In genomic region chr10:22333167-22333566, GRCh38 we compare ENCODE assay signal across 14 cellular contexts. TPM values are rescaled to one million over a fixed set of nuclear protein-coding genes. Genes with fewer than 3 reads are reported as not detected.
DNase-seq lines count a peak whose midpoint lies in the region; ATAC-seq, FAIRE-seq and TF ChIP-seq lines count a peak whose summit lies in the region.
"Had no signal": no experiment of that assay in that cellular context is flagged by ENCODE, and none has a peak within 500 bp of the region (broad histone marks: within the 10 kb centered on the region; RNA-seq: fewer than 3 reads in every experiment).

No MANE protein-coding gene starts in this region.

- intact Hi-C loops in K562 (cut with micrococcal nuclease) = no loop called here

- no TSS peak for BruUV-seq in K562 (replicated peaks; lab: Mats Ljungman, UMichigan)

- H3K9me1 ChIP-seq in K562 (ENCODE audit: control insufficient read depth, insufficient read depth, low read length) = no peaks in the 10 kb centered on the region

- peaks cover 33% of the 10 kb centered on the region for H3K27me3 Mint-ChIP-seq in activated CD4-positive, alpha-beta T cell treated with anti-CD3 and anti-CD28 coated beads, Interleukin-2, amount 10 ng/mL, durations not matched to agents 7 days and 5 days

- TF ChIP-seq RAD21 in K562 (CRISPR knock-in tag; conservative IDR thresholded peaks at IDR 0.05 in 1 of 2, IDR thresholded peaks at IDR 0.05 in 1 of 2) = no peak

- H3K27ac Mint-ChIP-seq in activated CD4-positive, alpha-beta T cell treated with anti-CD3 and anti-CD28 coated beads, Interleukin-2, amount 10 ng/mL, durations not matched to agents 7 days and 5 days = peak overlapping the region; percentile 84
- H3K27ac Mint-ChIP-seq in stimulated activated effector memory CD8-positive, alpha-beta T cell treated with anti-CD3 and anti-CD28 coated beads, Interleukin-12 subunit alpha, Interleukin-12 subunit beta, amount 100 ng/mL, for 72 hours = peak overlapping the region; percentile 86
- H3K27ac Mint-ChIP-seq: HFFc6 had no signal

- H3K4me3 ChIP-seq in K562 = no peak overlapping the region

- TF ChIP-seq EP300 in K562 (IDR thresholded peaks at IDR 0.05; ENCODE audit: low read length) = no peak

- peaks cover 3% of the 10 kb centered on the region; the same call in 1 of the 2 replicates for H3K9me3 ChIP-seq in K562 (replicated peaks; ENCODE audit: control insufficient read depth, insufficient read depth, low read depth, low read length)

- TF ChIP-seq POLR2A in K562 (conservative IDR thresholded peaks at IDR 0.05) = no peak

- H3K27me3 ChIP-seq in K562 (ENCODE audit: control insufficient read depth in 2 of 2, insufficient read depth in 2 of 2, low read length in 2 of 2) = no peaks in the 10 kb centered on the region

- ATAC-seq in K562 = no peak
- ATAC-seq in stimulated activated effector memory CD8-positive, alpha-beta T cell treated with anti-CD3 and anti-CD28 coated beads, Interleukin-12 subunit alpha, Interleukin-12 subunit beta, amount 100 ng/mL, for 72 hours = no peak

- H3K4me1 ChIP-seq in K562 (replicated peaks in 1 of 2; ENCODE audit: control insufficient read depth in 2 of 2, insufficient read depth in 2 of 2, low read length in 2 of 2) = no peaks in the 10 kb centered on the region; a peak in 1 of 5 replicates

- peaks cover 21% of the 10 kb centered on the region for H3K36me3 Mint-ChIP-seq in activated CD4-positive, alpha-beta T cell treated with anti-CD3 and anti-CD28 coated beads, Interleukin-2, amount 10 ng/mL, durations not matched to agents 7 days and 5 days (ENCODE audit: low read depth)
- H3K36me3 Mint-ChIP-seq in stimulated activated effector memory CD8-positive, alpha-beta T cell treated with anti-CD3 and anti-CD28 coated beads, Interleukin-12 subunit alpha, Interleukin-12 subunit beta, amount 100 ng/mL, for 72 hours = peaks cover 56% of the 10 kb centered on the region

- in situ Hi-C loops in K562 (cut with MboI) = no loop called here

- peaks cover 3% of the 10 kb centered on the region for H3K9me3 Mint-ChIP-seq in activated CD4-positive, alpha-beta T cell treated with anti-CD3 and anti-CD28 coated beads, Interleukin-2, amount 10 ng/mL, durations not matched to agents 7 days and 5 days
- H3K9me3 Mint-ChIP-seq in stimulated activated effector memory CD8-positive, alpha-beta T cell treated with anti-CD3 and anti-CD28 coated beads, Interleukin-12 subunit alpha, Interleukin-12 subunit beta, amount 100 ng/mL, for 72 hours = no peaks in the 10 kb centered on the region

- H3K79me2 ChIP-seq in K562 (ENCODE audit: control insufficient read depth, insufficient read depth, low read length) = no peaks in the 10 kb centered on the region

- no peak for DNase-seq in activated CD4-positive, alpha-beta T cell treated with anti-CD3 and anti-CD28 coated beads, Interleukin-2, amount 10 ng/mL, durations not matched to agents 7 days and 5 days
- DNase-seq in activated CD4-positive, alpha-beta T cell treated with anti-CD3 and anti-CD28 coated beads, Interleukin-2, amount 50 U/mL, for 1 hour = no peak
- DNase-seq in NOMO-1 (lab: John Stamatoyannopoulos, UW; ENCODE audit: unreplicated experiment in 2 of 2) (peak; percentile 60 to 66), K562 (ENCODE audit: extremely low read depth in 1 of 4, low spot score in 3 of 4) (no peak), HT-29 (ENCODE audit: low spot score) (no peak), H4 (ENCODE audit: low spot score) (no peak), globus pallidus (ENCODE audit: low spot score) (no peak)
- DNase-seq in stimulated activated effector memory CD8-positive, alpha-beta T cell treated with anti-CD3 and anti-CD28 coated beads, Interleukin-12 subunit alpha, Interleukin-12 subunit beta, amount 100 ng/mL, for 72 hours (ENCODE audit: low spot score in 2 of 2) = no peak
- DNase-seq: cortex of kidney, DMS 273 treated with DMSO at 0.1 percent for 48 hours, HFFc6, IMR-90, NCI-H748 treated with DMSO at 0.1 percent for 48 hours had no signal

- no peak overlapping the region for H3K27ac ChIP-seq in K562 (ENCODE audit: extremely low read depth, low read depth, low read length)

- no peaks in the 10 kb centered on the region for H4K20me1 ChIP-seq in K562 (replicated peaks; ENCODE audit: control insufficient read depth, insufficient read depth, low read length)

- FAIRE-seq in K562 (lab: Jason Lieb, UNC) = peak; percentile 49

- 95% methylated on average over 12 of the region's 12 CpGs for WGBS in K562 (ENCODE audit: insufficient coverage, low coverage, missing lambda C conversion rate)

- POLR2A ChIA-PET in activated CD4-positive, alpha-beta T cell treated with anti-CD3 and anti-CD28 coated beads, Interleukin-2, amount 10 ng/mL, durations not matched to agents 7 days and 5 days (lab: Charles Lee) = no interaction called here
- POLR2A ChIA-PET in K562 (lab: Yijun Ruan, JAX) = no interaction called here

- CTCF ChIA-PET in activated CD4-positive, alpha-beta T cell treated with anti-CD3 and anti-CD28 coated beads, Interleukin-2, amount 10 ng/mL, durations not matched to agents 7 days and 5 days (lab: Charles Lee) = no interaction called here
- CTCF ChIA-PET in K562 (lab: Yijun Ruan, JAX; ENCODE audit: low intra/inter-chr PET ratio) = no interaction called here

- H3K4me3 Mint-ChIP-seq in activated CD4-positive, alpha-beta T cell treated with anti-CD3 and anti-CD28 coated beads, Interleukin-2, amount 10 ng/mL, durations not matched to agents 7 days and 5 days = peak overlapping the region; percentile 66
- H3K4me3 Mint-ChIP-seq in stimulated activated effector memory CD8-positive, alpha-beta T cell treated with anti-CD3 and anti-CD28 coated beads, Interleukin-12 subunit alpha, Interleukin-12 subunit beta, amount 100 ng/mL, for 72 hours = peak overlapping the region; percentile 76
- H3K4me3 Mint-ChIP-seq: HFFc6 had no signal

- TF ChIP-seq CTCF in K562 (IDR thresholded peaks at IDR 0.05 in 2 of 3, conservative IDR thresholded peaks at IDR 0.05 in 1 of 3; ENCODE audit: insufficient read depth in 2 of 3, low read depth in 1 of 3, low read length in 3 of 3) = no peak

- no peak overlapping the region for H3K4me2 ChIP-seq in K562 (ENCODE audit: insufficient read depth, low read length)

- no peak overlapping the region for H2AFZ ChIP-seq in K562 (ENCODE audit: low read depth, low read length)

- no peak overlapping the region for H3K9ac ChIP-seq in K562 (ENCODE audit: insufficient read depth in 1 of 2, low read depth in 2 of 2, low read length in 2 of 2)

- peaks cover 40% of the 10 kb centered on the region for H3K4me1 Mint-ChIP-seq in activated CD4-positive, alpha-beta T cell treated with anti-CD3 and anti-CD28 coated beads, Interleukin-2, amount 10 ng/mL, durations not matched to agents 7 days and 5 days
- peaks cover 36% of the 10 kb centered on the region for H3K4me1 Mint-ChIP-seq in stimulated activated effector memory CD8-positive, alpha-beta T cell treated with anti-CD3 and anti-CD28 coated beads, Interleukin-12 subunit alpha, Interleukin-12 subunit beta, amount 100 ng/mL, for 72 hours

- peaks cover 33% of the 10 kb centered on the region for H3K36me3 ChIP-seq in K562 (ENCODE audit: control insufficient read depth, insufficient read depth, low read length)

RNA-seq across cellular contexts. Expression of gene SPAG6, which starts 12.1 kb away (rescaled TPM):
- total RNA-seq in activated CD4-positive, alpha-beta T cell treated with anti-CD3 and anti-CD28 coated beads, Interleukin-2, amount 10 ng/mL, durations not matched to agents 7 days and 5 days = under 1 TPM; 0.57 to 0.75 TPM
- 7.9 and 17.0 TPM in 2 replicates for total RNA-seq in K562 (2011; cell fraction: chromatin; rRNA removed; ENCODE audit: low replicate concordance)
- 2.3 and 5.8 TPM in 2 replicates for total RNA-seq in K562 (2011; cell fraction: nucleolus; rRNA removed)
- total RNA-seq in K562 (2011; cell fraction: nucleoplasm; rRNA removed) = 11.3 and 23.9 TPM in 2 replicates
- total RNA-seq in K562 (2014; rRNA removed) (3.5 and 4.2 TPM in 2 replicates), K562 (2014; rRNA removed; fragmentation: Illumina TruSeq; extraction: Trizol) (11.8 and 12.7 TPM in 2 replicates), K562 (2015; rRNA removed; fragmentation: Illumina TruSeq; extraction: Trizol) (8.1 and 12.0 TPM in 2 replicates), K562 (2021) (6.6 and 7.5 TPM in 2 replicates)
- polyA plus RNA-seq in K562 (2011; rRNA removed) (0.30 and 4.7 TPM in 2 replicates), K562 (2014; fragmentation: Illumina TruSeq; extraction: Trizol) (12.9 and 15.7 TPM in 2 replicates), K562 (2014; fragmentation: Nextera tagmentation; extraction: Ambion mirVana) (10 to 100 TPM; 17.5 to 23.1 TPM), K562 (2014; rRNA removed) (10.5 and 11.2 TPM in 2 replicates)
- 0.09 and 0.92 TPM in 2 replicates for polyA plus RNA-seq in K562 (2011; cell fraction: cytosol; rRNA removed)
- 0.55 and 2.5 TPM in 2 replicates for polyA plus RNA-seq in K562 (2011; cell fraction: nucleus; rRNA removed)
- 8.6 and 28.1 TPM in 2 replicates for polyA plus RNA-seq in K562 (2012)
- 0.12 and 2.5 TPM in 2 replicates for polyA minus RNA-seq in K562 (2011; rRNA and poly(A)+ RNA removed)
- polyA minus RNA-seq in K562 (2011; cell fraction: cytosol; rRNA and poly(A)+ RNA removed) = 1.0 TPM in 1 of 2 replicates, not detected in the other
- polyA minus RNA-seq in K562 (2011; cell fraction: nucleus; rRNA and poly(A)+ RNA removed) = 0.33 and 3.5 TPM in 2 replicates
- total RNA-seq in HT-29 (2014; rRNA removed; shearing (Covaris generic)) = not detected in 2 replicates
- 0.21 TPM in 1 of 2 replicates, not detected in the other for total RNA-seq in H4 (2014; rRNA removed; shearing (Covaris generic))
- total RNA-seq: A172, HFFc6, IMR-90 had no signal
- polyA plus RNA-seq: IMR-90 had no signal

RNA-seq across cellular contexts. Expression of gene BMI1, which starts 12.3 kb away (rescaled TPM):
- 10 to 100 TPM; 29.5 to 30.3 TPM for total RNA-seq in activated CD4-positive, alpha-beta T cell treated with anti-CD3 and anti-CD28 coated beads, Interleukin-2, amount 10 ng/mL, durations not matched to agents 7 days and 5 days
- 33.8 and 136 TPM in 2 replicates for total RNA-seq in K562 (2011; cell fraction: chromatin; rRNA removed; ENCODE audit: low replicate concordance)
- 16.8 and 23.9 TPM in 2 replicates for total RNA-seq in K562 (2011; cell fraction: nucleolus; rRNA removed)
- total RNA-seq in K562 (2011; cell fraction: nucleoplasm; rRNA removed) = 36.0 and 42.4 TPM in 2 replicates
- total RNA-seq in K562 (2014; rRNA removed) (55.4 and 56.3 TPM in 2 replicates), K562 (2014; rRNA removed; fragmentation: Illumina TruSeq; extraction: Trizol) (91.5 and 95.1 TPM in 2 replicates), K562 (2015; rRNA removed; fragmentation: Illumina TruSeq; extraction: Trizol) (96.4 and 103 TPM in 2 replicates), K562 (2021) (73.8 and 82.1 TPM in 2 replicates)
- polyA plus RNA-seq in K562 (2011; rRNA removed) (66.4 and 70.8 TPM in 2 replicates), K562 (2014; fragmentation: Illumina TruSeq; extraction: Trizol) (64.2 and 84.2 TPM in 2 replicates), K562 (2014; fragmentation: Nextera tagmentation; extraction: Ambion mirVana) (10 to 100 TPM; 21.4 to 30.0 TPM), K562 (2014; rRNA removed) (62.7 TPM in 2 replicates)
- 33.3 and 41.2 TPM in 2 replicates for polyA plus RNA-seq in K562 (2011; cell fraction: cytosol; rRNA removed)
- polyA plus RNA-seq in K562 (2011; cell fraction: nucleus; rRNA removed) = 77.4 and 118 TPM in 2 replicates
- polyA plus RNA-seq in K562 (2012) = 63.7 and 89.6 TPM in 2 replicates
- polyA minus RNA-seq in K562 (2011; rRNA and poly(A)+ RNA removed) = 117 and 139 TPM in 2 replicates
- 33.7 and 33.9 TPM in 2 replicates for polyA minus RNA-seq in K562 (2011; cell fraction: cytosol; rRNA and poly(A)+ RNA removed)
- 23.8 and 55.0 TPM in 2 replicates for polyA minus RNA-seq in K562 (2011; cell fraction: nucleus; rRNA and poly(A)+ RNA removed)
- 17.6 and 19.5 TPM in 2 replicates for total RNA-seq in HT-29 (2014; rRNA removed; shearing (Covaris generic))
- total RNA-seq in H4 (2014; rRNA removed; shearing (Covaris generic)) = 50.0 and 58.6 TPM in 2 replicates

RNA-seq across cellular contexts. Expression of gene COMMD3, which starts 17.0 kb away (rescaled TPM):
- total RNA-seq in activated CD4-positive, alpha-beta T cell treated with anti-CD3 and anti-CD28 coated beads, Interleukin-2, amount 10 ng/mL, durations not matched to agents 7 days and 5 days = 10 to 100 TPM; 58.9 to 68.8 TPM
- 36.2 and 67.3 TPM in 2 replicates for total RNA-seq in K562 (2011; cell fraction: chromatin; rRNA removed; ENCODE audit: low replicate concordance)
- total RNA-seq in K562 (2011; cell fraction: nucleolus; rRNA removed) = 25.8 and 35.8 TPM in 2 replicates
- total RNA-seq in K562 (2011; cell fraction: nucleoplasm; rRNA removed) = 39.6 and 49.1 TPM in 2 replicates
- total RNA-seq in K562 (2014; rRNA removed) = 50.7 and 51.3 TPM in 2 replicates
- 78.6 and 80.1 TPM in 2 replicates for total RNA-seq in K562 (2014; rRNA removed; fragmentation: Illumina TruSeq; extraction: Trizol)
- 77.5 and 85.9 TPM in 2 replicates for total RNA-seq in K562 (2015; rRNA removed; fragmentation: Illumina TruSeq; extraction: Trizol)
- 69.4 and 82.0 TPM in 2 replicates for total RNA-seq in K562 (2021)
- 69.1 and 79.2 TPM in 2 replicates for polyA plus RNA-seq in K562 (2011; rRNA removed)
- 16.4 and 26.1 TPM in 2 replicates for polyA plus RNA-seq in K562 (2011; cell fraction: cytosol; rRNA removed)
- 51.2 and 103 TPM in 2 replicates for polyA plus RNA-seq in K562 (2011; cell fraction: nucleus; rRNA removed)
- 79.7 and 98.3 TPM in 2 replicates for polyA plus RNA-seq in K562 (2012)
- 63.2 and 70.3 TPM in 2 replicates for polyA plus RNA-seq in K562 (2014; fragmentation: Illumina TruSeq; extraction: Trizol)
- polyA plus RNA-seq in K562 (2014; fragmentation: Nextera tagmentation; extraction: Ambion mirVana) = 100 to 1,000 TPM; 216 to 217 TPM
- polyA plus RNA-seq in K562 (2014; rRNA removed) = 72.5 and 80.5 TPM in 2 replicates
- polyA minus RNA-seq in K562 (2011; rRNA and poly(A)+ RNA removed) = 19.3 and 21.8 TPM in 2 replicates
- polyA minus RNA-seq in K562 (2011; cell fraction: cytosol; rRNA and poly(A)+ RNA removed) = 2.6 and 3.9 TPM in 2 replicates
- polyA minus RNA-seq in K562 (2011; cell fraction: nucleus; rRNA and poly(A)+ RNA removed) = 23.8 and 53.2 TPM in 2 replicates
- total RNA-seq in HT-29 (2014; rRNA removed; shearing (Covaris generic)) = 12.4 and 13.4 TPM in 2 replicates
- 44.9 and 45.2 TPM in 2 replicates for total RNA-seq in H4 (2014; rRNA removed; shearing (Covaris generic))

Comparison
In these comparisons a context has a peak if more than half of its experiments do, and no peak if none do; other contexts are left out.
1. DNase-seq: peak in NOMO-1 (2 of 2); none in activated CD4-positive, alpha-beta T cell treated with anti-CD3 and anti-CD28 coated beads, Interleukin-2, amount 10 ng/mL, durations not matched to agents 7 days and 5 days (single experiment), activated CD4-positive, alpha-beta T cell treated with anti-CD3 and anti-CD28 coated beads, Interleukin-2, amount 50 U/mL, for 1 hour (single experiment), K562 (0 of 4), stimulated activated effector memory CD8-positive, alpha-beta T cell treated with anti-CD3 and anti-CD28 coated beads, Interleukin-12 subunit alpha, Interleukin-12 subunit beta, amount 100 ng/mL, for 72 hours (0 of 2), HT-29 (single experiment), H4 (single experiment) and globus pallidus (single experiment).